Comparison of ENCODE assay signal across 27 cellular contexts in the genomic region with DNA sequence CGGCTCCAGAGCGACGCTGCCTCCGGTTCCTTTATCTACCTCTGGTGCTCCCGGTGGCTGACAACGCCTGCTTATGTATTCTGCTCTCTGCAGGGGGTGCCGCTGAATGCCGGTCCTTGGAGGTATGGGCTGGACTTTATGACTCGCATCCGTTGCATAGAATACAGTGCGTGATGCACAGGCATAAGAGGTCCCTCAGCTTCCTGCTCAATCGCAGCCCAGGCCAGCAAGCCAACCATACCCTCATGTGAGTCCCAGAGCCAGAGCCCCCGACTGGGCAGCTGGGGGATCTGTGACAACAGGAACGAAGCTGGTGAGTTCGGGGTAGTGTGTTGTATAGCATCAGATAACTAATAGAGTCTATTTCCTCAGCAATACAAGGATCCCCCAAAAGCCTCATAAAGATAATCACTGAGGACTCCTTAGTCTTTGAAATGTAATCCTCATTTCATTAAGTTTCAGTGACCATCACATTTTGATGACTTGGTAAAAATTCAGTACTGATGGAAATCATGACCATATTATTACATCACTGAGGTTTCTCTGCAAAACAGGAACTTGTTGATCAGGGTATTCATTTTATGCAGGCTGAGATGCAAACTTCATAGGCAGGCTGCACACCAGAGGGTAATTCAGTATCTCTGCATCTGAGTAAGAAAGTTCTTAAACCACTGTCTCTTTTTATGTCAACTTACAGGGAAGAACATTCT.
DNase-seq lines count a peak whose midpoint lies in the region; ATAC-seq and TF ChIP-seq lines count a peak whose summit lies in the region.
"Had no signal": no experiment of that assay in that cellular context is flagged by ENCODE, and none has a peak within 500 bp of the region (broad histone marks: within the 10 kb centered on the region; RNA-seq: fewer than 3 reads in every experiment).

No MANE protein-coding gene starts in this region.

- H2BK20ac ChIP-seq in H9 (ENCODE audit: low read depth, low read length, poor library complexity, severe bottlenecking), result no peak overlapping the region

- H3K4ac ChIP-seq in H9 (ENCODE audit: low read depth, low read length), result no peak overlapping the region

- H3K27ac ChIP-seq in H9 (ENCODE audit: insufficient read length, low read depth, low read length) (no peak overlapping the region), endodermal cell (ENCODE audit: low read depth, low read length) (no peak overlapping the region)
- H3K27ac ChIP-seq: left lung, ovary, suprapubic skin had no signal

- no peak overlapping the region for H3K4me2 ChIP-seq in H9 (ENCODE audit: insufficient read depth, insufficient read length, low read length)

- H3K9me3 ChIP-seq in H9 (ENCODE audit: control insufficient read depth, low read depth, low read length), result peaks cover 12% of the 10 kb centered on the region
- H3K9me3 ChIP-seq in endodermal cell (ENCODE audit: control insufficient read depth, low read length), result peaks cover 59% of the 10 kb centered on the region
- H3K9me3 ChIP-seq: ovary had no signal

- H2BK15ac ChIP-seq in H9 (ENCODE audit: low read depth, low read length), result no peak overlapping the region

- H3K4me3 Mint-ChIP-seq in H9, result no peak overlapping the region
- H3K4me3 Mint-ChIP-seq in endodermal cell, result no peak overlapping the region
- H3K4me3 Mint-ChIP-seq: activated naive CD8-positive, alpha-beta T cell treated with anti-CD3 and anti-CD28 coated beads, Interleukin-2, amount 50 U/mL, for 24 hours; central memory CD8-positive, alpha-beta T cell; stimulated activated naive B cell treated with anti-CD40 and anti-IgM and Interleukin-4, amounts not matched to agents 10 μg/mL and 1 μg/mL and 100 μg/mL, for 72 hours; T-helper 2 cell treated with Interferon-gamma antibody and Interleukin-4, amounts not matched to agents 5 μg/mL and 100 μg/mL, for 36 hours had no signal

- H3K27ac Mint-ChIP-seq in H9 (no peak overlapping the region), endodermal cell (no peak overlapping the region)
- H3K27ac Mint-ChIP-seq: activated naive CD8-positive, alpha-beta T cell treated with anti-CD3 and anti-CD28 coated beads, Interleukin-2, amount 50 U/mL, for 24 hours; stimulated activated naive B cell treated with anti-CD40 and anti-IgM and Interleukin-4, amounts not matched to agents 10 μg/mL and 1 μg/mL and 100 μg/mL, for 72 hours; T-helper 2 cell treated with Interferon-gamma antibody and Interleukin-4, amounts not matched to agents 5 μg/mL and 100 μg/mL, for 36 hours had no signal

- DNase-seq in H9, result peak; percentile 55
- DNase-seq in NCI-H146 (lab: John Stamatoyannopoulos, UW), result peak; percentile 66
- DNase-seq in endodermal cell, result peak; percentile 76
- peak; percentile 66 for DNase-seq in posterior vena cava (ENCODE audit: low spot score)
- DNase-seq in NCI-H526 treated with DMSO at 0.1 percent for 48 hours (lab: John Stamatoyannopoulos, UW), result no peak
- DNase-seq in stimulated activated CD4-positive, alpha-beta T cell treated with anti-CD3 and anti-CD28 coated beads, Interleukin-2, amount 100 ng/mL, for 48 hours, result no peak
- DNase-seq in left ventricle myocardium superior, result no peak
- DNase-seq: activated CD8-positive, alpha-beta memory T cell treated with anti-CD3 and anti-CD28 coated beads for 24 hours; activated gamma-delta T cell; activated naive CD8-positive, alpha-beta T cell treated with anti-CD3 and anti-CD28 coated beads, Interleukin-2, amount 50 U/mL, for 24 hours; C1 segment of cervical spinal cord; DMS79; hypothalamus; Kasumi-1; left lung; mesendoderm; NCI-H1092; NCI-H1930; ovary; PC-3; right cardiac atrium; SHP77; stimulated activated naive B cell treated with anti-CD40 and anti-IgM and Interleukin-4, amounts not matched to agents 10 μg/mL and 1 μg/mL and 100 μg/mL, for 72 hours had no signal

- intact Hi-C loops in posterior vena cava (cut with DNase I) (loop anchor here in 1 of 2 donors (5.0 kb wide), 1 partner anchor 263 kb away; no protein-coding TSS in a partner anchor), left ventricle myocardium superior (cut with micrococcal nuclease) (no loop called here)

- H3K23me2 ChIP-seq in H9 (ENCODE audit: insufficient read length, low read depth, low read length, poor library complexity, severe bottlenecking), result no peaks in the 10 kb centered on the region

- H4K5ac ChIP-seq in H9 (ENCODE audit: insufficient read length, low read depth, low read length), result no peak overlapping the region

- H3K27me3 Mint-ChIP-seq in H9 (ENCODE audit: low read depth) (peaks cover 6% of the 10 kb centered on the region; the same call in 1 of the 2 replicates), endodermal cell (ENCODE audit: insufficient read depth) (peaks cover 4% of the 10 kb centered on the region)
- H3K27me3 Mint-ChIP-seq: activated naive CD8-positive, alpha-beta T cell treated with anti-CD3 and anti-CD28 coated beads, Interleukin-2, amount 50 U/mL, for 24 hours had no signal

- no peak overlapping the region for H2AK5ac ChIP-seq in H9 (ENCODE audit: insufficient read length, low read length)

- peaks cover 2 to 17% of the 10 kb centered on the region in 2 experiments; a peak in 3 of 4 replicates for H3K4me1 Mint-ChIP-seq in H9
- no peaks in the 10 kb centered on the region for H3K4me1 Mint-ChIP-seq in endodermal cell
- H3K4me1 Mint-ChIP-seq: activated naive CD8-positive, alpha-beta T cell treated with anti-CD3 and anti-CD28 coated beads, Interleukin-2, amount 50 U/mL, for 24 hours; central memory CD8-positive, alpha-beta T cell; stimulated activated naive B cell treated with anti-CD40 and anti-IgM and Interleukin-4, amounts not matched to agents 10 μg/mL and 1 μg/mL and 100 μg/mL, for 72 hours had no signal

- no peak overlapping the region for H3K14ac ChIP-seq in H9 (ENCODE audit: insufficient read depth, low read length)

- no peaks in the 10 kb centered on the region for H3K79me1 ChIP-seq in H9 (ENCODE audit: insufficient read depth, low read depth, low read length, poor library complexity, severe bottlenecking)

- TF ChIP-seq CTCF in H9 (conservative IDR thresholded peaks at IDR 0.05) (peak; percentile 65), endodermal cell (conservative IDR thresholded peaks at IDR 0.05) (peak; percentile 73)

- peaks cover 9 to 10% of the 10 kb centered on the region in 2 experiments for H3K9me3 Mint-ChIP-seq in H9
- H3K9me3 Mint-ChIP-seq in endodermal cell, result peaks cover 18% of the 10 kb centered on the region

- H4K20me1 ChIP-seq in H9 (ENCODE audit: control insufficient read depth, insufficient read depth, insufficient read length), result no peaks in the 10 kb centered on the region

- H4K8ac ChIP-seq in H9 (replicated peaks; ENCODE audit: insufficient read length, low read depth, low read length), result no peak overlapping the region

- H3K27me3 ChIP-seq in H9 (ENCODE audit: insufficient read depth, low read length) (no peaks in the 10 kb centered on the region), endodermal cell (ENCODE audit: control insufficient read depth, insufficient read depth, low read length, poor library complexity, severe bottlenecking) (no peaks in the 10 kb centered on the region)
- H3K27me3 ChIP-seq: ovary, suprapubic skin had no signal

- H3K18ac ChIP-seq in H9 (ENCODE audit: insufficient read length, low read depth, low read length), result no peak overlapping the region

- no peak overlapping the region for H3K4me3 ChIP-seq in endodermal cell (ENCODE audit: low read length)
- H3K4me3 ChIP-seq: left lung, ovary, suprapubic skin had no signal

- H3K23ac ChIP-seq in H9 (ENCODE audit: insufficient read length, low read depth, low read length), result no peak overlapping the region

- no peak overlapping the region for H3K56ac ChIP-seq in H9 (ENCODE audit: insufficient read length, low read depth, low read length)

- H3K36me3 Mint-ChIP-seq in H9 (ENCODE audit: insufficient read depth in 1 of 3, low read depth in 3 of 3) (peaks cover 0 to 9% (median 9%) of the 10 kb centered on the region in 3 experiments; a peak in 6 of 7 replicates), endodermal cell (ENCODE audit: low read depth) (peaks cover 5% of the 10 kb centered on the region)

- H2BK12ac ChIP-seq in H9 (ENCODE audit: insufficient read length, low read depth, low read length), result no peak overlapping the region

- H3K79me2 ChIP-seq in H9 (ENCODE audit: insufficient read depth, low read length), result no peaks in the 10 kb centered on the region

- no peaks in the 10 kb centered on the region for H3K36me3 ChIP-seq in endodermal cell (ENCODE audit: control insufficient read depth, insufficient read depth, low read length)
- H3K36me3 ChIP-seq: left lung, ovary, suprapubic skin had no signal

- H3K9ac ChIP-seq in H9 (ENCODE audit: extremely low read depth, insufficient read length, low read length) (no peak overlapping the region), endodermal cell (ENCODE audit: extremely low read depth, low read length, poor library complexity, severe bottlenecking) (no peak overlapping the region)

- 0 out of 2 replicates have a peak, but pooled peaks cover 2% of the 10 kb centered on the region for H3K4me1 ChIP-seq in H9 (ENCODE audit: insufficient read depth, low read length)
- no peaks in the 10 kb centered on the region for H3K4me1 ChIP-seq in endodermal cell (ENCODE audit: control insufficient read depth, insufficient read depth, low read length)
- H3K4me1 ChIP-seq: left lung, suprapubic skin had no signal

- H4K91ac ChIP-seq in H9 (ENCODE audit: insufficient read length, low read depth, low read length), result no peak overlapping the region

- no peak overlapping the region for H2BK120ac ChIP-seq in H9 (ENCODE audit: low read depth, low read length, poor library complexity, severe bottlenecking)

- ATAC-seq in HG03457 (IDR thresholded peaks at IDR 0.05; ENCODE audit: unreplicated experiment) (no peak), left ventricle myocardium superior (no peak)
- ATAC-seq: activated naive CD8-positive, alpha-beta T cell treated with anti-CD3 and anti-CD28 coated beads, Interleukin-2, amount 50 U/mL, for 24 hours; left lung; PC-3; right cardiac atrium; stimulated activated naive B cell treated with anti-CD40 and anti-IgM and Interleukin-4, amounts not matched to agents 10 μg/mL and 1 μg/mL and 100 μg/mL, for 72 hours had no signal

- no peak overlapping the region for H2BK5ac ChIP-seq in H9 (ENCODE audit: insufficient read length, low read length)

- no peak overlapping the region for H2AFZ ChIP-seq in H9 (ENCODE audit: low read length)

- no CpG with 5 or more reads among the region's 15 CpGs for WGBS in H9 (ENCODE audit: extremely low coverage, insufficient read length, low lambda C conversion rate)
- 86 to 87% methylated on average over 11 to 13 of the region's 15 CpGs for WGBS in endodermal cell (ENCODE audit: insufficient coverage in 1 of 2, insufficient read length in 1 of 2), 2 experiments

- H3T11ph ChIP-seq in H9 (ENCODE audit: low read length), result no peak overlapping the region

Comparison
In these comparisons a context has a peak if more than half of its experiments do, and no peak if none do; other contexts are left out.
1. DNase-seq: peak in H9 (single experiment), NCI-H146 (single experiment), endodermal cell (single experiment) and posterior vena cava (single experiment); none in NCI-H526 treated with DMSO at 0.1 percent for 48 hours (single experiment), stimulated activated CD4-positive, alpha-beta T cell treated with anti-CD3 and anti-CD28 coated beads, Interleukin-2, amount 100 ng/mL, for 48 hours (0 of 2) and left ventricle myocardium superior (single experiment).